Comparison of ENCODE assay signal across 1 cellular context in the genomic region with DNA sequence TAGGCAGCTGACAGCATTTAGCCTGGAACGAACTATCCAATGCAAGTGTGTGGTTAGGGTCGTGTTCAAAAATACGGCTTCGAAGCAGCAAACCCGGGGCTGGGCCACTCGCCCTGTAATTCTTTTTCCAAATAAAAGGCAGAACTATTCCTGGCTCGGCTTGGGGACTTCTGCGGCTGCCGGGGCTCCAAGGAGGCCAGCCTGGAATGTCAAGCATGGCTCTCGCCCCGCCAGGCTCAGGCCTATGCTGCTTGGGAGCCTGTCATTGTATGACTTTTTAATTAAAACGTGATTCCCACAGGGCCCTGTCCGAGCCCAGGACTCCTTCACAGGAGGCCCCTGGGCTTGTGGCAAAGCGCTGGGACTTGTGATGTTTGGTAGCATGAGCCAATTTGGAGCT.
TF ChIP-seq lines count a peak whose summit lies in the region.

No MANE protein-coding gene starts in this region.

TF ChIP-seq in HepG2, 621 proteins besides CTCF, POLR2A, EP300 and RAD21 (continued from another document):
- TF ChIP-seq, protein P1, sequence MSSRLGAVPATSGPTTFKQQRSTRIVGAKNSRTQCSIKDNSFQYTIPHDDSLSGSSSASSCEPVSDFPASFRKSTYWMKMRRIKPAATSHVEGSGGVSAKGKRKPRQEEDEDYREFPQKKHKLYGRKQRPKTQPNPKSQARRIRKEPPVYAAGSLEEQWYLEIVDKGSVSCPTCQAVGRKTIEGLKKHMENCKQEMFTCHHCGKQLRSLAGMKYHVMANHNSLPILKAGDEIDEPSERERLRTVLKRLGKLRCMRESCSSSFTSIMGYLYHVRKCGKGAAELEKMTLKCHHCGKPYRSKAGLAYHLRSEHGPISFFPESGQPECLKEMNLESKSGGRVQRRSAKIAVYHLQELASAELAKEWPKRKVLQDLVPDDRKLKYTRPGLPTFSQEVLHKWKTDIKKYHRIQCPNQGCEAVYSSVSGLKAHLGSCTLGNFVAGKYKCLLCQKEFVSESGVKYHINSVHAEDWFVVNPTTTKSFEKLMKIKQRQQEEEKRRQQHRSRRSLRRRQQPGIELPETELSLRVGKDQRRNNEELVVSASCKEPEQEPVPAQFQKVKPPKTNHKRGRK (CRISPR knock-in tag; IDR thresholded peaks at IDR 0.05): no peak
- no peak for TF ChIP-seq ZNF367 (CRISPR knock-in tag; IDR thresholded peaks at IDR 0.05; ENCODE audit: borderline replicate concordance)
- no peak for TF ChIP-seq PTBP1 (IDR thresholded peaks at IDR 0.05; ENCODE audit: low read depth, low read length, poor library complexity, severe bottlenecking)
- no peak for TF ChIP-seq ZNF816 (CRISPR knock-in tag; IDR thresholded peaks at IDR 0.05; ENCODE audit: borderline replicate concordance)
- no peak for TF ChIP-seq ZNF296 (CRISPR knock-in tag; conservative IDR thresholded peaks at IDR 0.05)
- no peak for TF ChIP-seq ZNF12 (CRISPR knock-in tag; IDR thresholded peaks at IDR 0.05)
